16 cellular contexts compared by ENCODE assay signal in genomic region chr19:30060872-30061556, GRCh38.
"Had no signal": no experiment of that assay in that cellular context is flagged by ENCODE, and none has a peak within 500 bp of the region (broad histone marks: within the 10 kb centered on the region; RNA-seq: fewer than 3 reads in every experiment).

No MANE protein-coding gene starts in this region.

- H3K4me3 ChIP-seq: dorsolateral prefrontal cortex, gastroesophageal sphincter, left lung, skin epidermis, transverse colon, vagina had no signal

- H3K27me3 ChIP-seq: neutrophil, vagina had no signal

- DNase-seq: activated CD4-positive, alpha-beta T cell treated with anti-CD3 and anti-CD28 coated beads, Interleukin-2, amount 50 U/mL, for 1 hour; activated naive CD4-positive, alpha-beta T cell treated with anti-CD3 and anti-CD28 coated beads, Interleukin-2, amount 10 ng/mL, durations not matched to agents 7 days and 5 days; activated T-cell treated with anti-CD3 and anti-CD28 coated beads, Interleukin-2, amount 50 U/mL, for 24 hours; dorsolateral prefrontal cortex; erythroblast; naive thymus-derived CD8-positive, alpha-beta T cell; retina; stimulated activated CD4-positive, alpha-beta T cell treated with anti-CD3 and anti-CD28 coated beads, Interleukin-4, amount 100 ng/mL, for 4 hours; stimulated activated naive CD8-positive, alpha-beta T cell treated with anti-CD3 and anti-CD28 coated beads, Interleukin-15, Interleukin-2, amounts not matched to agents 100 U/mL and 50 U/mL, for 24 hours; transverse colon had no signal

- H3K27ac Mint-ChIP-seq: activated naive CD4-positive, alpha-beta T cell treated with anti-CD3 and anti-CD28 coated beads, Interleukin-2, amount 10 ng/mL, durations not matched to agents 7 days and 5 days; activated T-cell treated with anti-CD3 and anti-CD28 coated beads, Interleukin-2, amount 50 U/mL, for 24 hours; T-helper 2 cell treated with Interferon-gamma antibody and Interleukin-4, amounts not matched to agents 5 μg/mL and 100 μg/mL, for 36 hours had no signal

- H3K4me3 Mint-ChIP-seq: activated naive CD4-positive, alpha-beta T cell treated with anti-CD3 and anti-CD28 coated beads, Interleukin-2, amount 10 ng/mL, durations not matched to agents 7 days and 5 days; activated T-cell treated with anti-CD3 and anti-CD28 coated beads, Interleukin-2, amount 50 U/mL, for 24 hours; naive thymus-derived CD8-positive, alpha-beta T cell; T-helper 2 cell treated with Interferon-gamma antibody and Interleukin-4, amounts not matched to agents 5 μg/mL and 100 μg/mL, for 36 hours had no signal

- H3K36me3 Mint-ChIP-seq: activated naive CD4-positive, alpha-beta T cell treated with anti-CD3 and anti-CD28 coated beads, Interleukin-2, amount 10 ng/mL, durations not matched to agents 7 days and 5 days; naive thymus-derived CD8-positive, alpha-beta T cell had no signal

- H3K36me3 ChIP-seq: gastroesophageal sphincter, left lung, neutrophil, transverse colon, vagina had no signal

- ATAC-seq: gastroesophageal sphincter; left lung; naive thymus-derived CD8-positive, alpha-beta T cell; stimulated activated naive CD8-positive, alpha-beta T cell treated with anti-CD3 and anti-CD28 coated beads, Interleukin-15, Interleukin-2, amounts not matched to agents 100 U/mL and 50 U/mL, for 24 hours had no signal

- H3K4me1 Mint-ChIP-seq: activated naive CD4-positive, alpha-beta T cell treated with anti-CD3 and anti-CD28 coated beads, Interleukin-2, amount 10 ng/mL, durations not matched to agents 7 days and 5 days; naive thymus-derived CD8-positive, alpha-beta T cell had no signal

- H3K9me3 Mint-ChIP-seq: activated naive CD4-positive, alpha-beta T cell treated with anti-CD3 and anti-CD28 coated beads, Interleukin-2, amount 10 ng/mL, durations not matched to agents 7 days and 5 days; activated T-cell treated with anti-CD3 and anti-CD28 coated beads, Interleukin-2, amount 50 U/mL, for 24 hours; naive thymus-derived CD8-positive, alpha-beta T cell; T-helper 2 cell treated with Interferon-gamma antibody and Interleukin-4, amounts not matched to agents 5 μg/mL and 100 μg/mL, for 36 hours had no signal

- H3K27me3 Mint-ChIP-seq: activated naive CD4-positive, alpha-beta T cell treated with anti-CD3 and anti-CD28 coated beads, Interleukin-2, amount 10 ng/mL, durations not matched to agents 7 days and 5 days; activated T-cell treated with anti-CD3 and anti-CD28 coated beads, Interleukin-2, amount 50 U/mL, for 24 hours had no signal
